In genomic region chr7:38207843-38208242, GRCh38 we compare ENCODE assay signal across 25 cellular contexts. TPM values are rescaled to one million over a fixed set of nuclear protein-coding genes. Genes with fewer than 3 reads are reported as not detected.
DNase-seq lines count a peak whose midpoint lies in the region; ATAC-seq, FAIRE-seq and TF ChIP-seq lines count a peak whose summit lies in the region.
"Had no signal": no experiment of that assay in that cellular context is flagged by ENCODE, and none has a peak within 500 bp of the region (broad histone marks: within the 10 kb centered on the region; RNA-seq: fewer than 3 reads in every experiment).

No MANE protein-coding gene starts in this region.

- H3K27me3 Mint-ChIP-seq in MCF 10A (ENCODE audit: insufficient read depth, unreplicated experiment) (no peaks in the 10 kb centered on the region), nephron progenitor cell (ENCODE audit: low read depth, poor library complexity) (no peaks in the 10 kb centered on the region)
- H3K27me3 Mint-ChIP-seq: CD4-positive, alpha-beta memory T cell; CD4-positive, CD25-positive, alpha-beta regulatory T cell had no signal

- H3K27ac Mint-ChIP-seq in MCF 10A (ENCODE audit: low read depth, unreplicated experiment) = peak overlapping the region; percentile 31
- H3K27ac Mint-ChIP-seq in nephron progenitor cell = peak overlapping the region; percentile 31
- H3K27ac Mint-ChIP-seq: CD4-positive, CD25-positive, alpha-beta regulatory T cell had no signal

- no peaks in the 10 kb centered on the region for H3K4me1 Mint-ChIP-seq in MCF 10A (ENCODE audit: insufficient read depth, unreplicated experiment)
- no peaks in the 10 kb centered on the region for H3K4me1 Mint-ChIP-seq in nephron progenitor cell
- H3K4me1 Mint-ChIP-seq: CD14-positive monocyte had no signal

- H3K4me1 ChIP-seq in breast epithelium = no peaks in the 10 kb centered on the region
- no peaks in the 10 kb centered on the region for H3K4me1 ChIP-seq in GM12878 (ENCODE audit: control insufficient read depth, insufficient read depth, low read length)
- H3K4me1 ChIP-seq: BLaER1 had no signal

- TF ChIP-seq CTCF in MCF 10A (IDR thresholded peaks at IDR 0.05; ENCODE audit: unreplicated experiment) = no peak
- no peak for TF ChIP-seq CTCF in breast epithelium (IDR thresholded peaks at IDR 0.05)
- TF ChIP-seq CTCF in GM12878 (IDR thresholded peaks at IDR 0.05 in 2 of 3, conservative IDR thresholded peaks at IDR 0.05 in 1 of 3; ENCODE audit: control insufficient read depth in 2 of 3, extremely low read depth in 1 of 3, insufficient read depth in 1 of 3, low read depth in 3 of 3, low read length in 3 of 3) = no peak
- no peak for TF ChIP-seq CTCF in nephron progenitor cell (IDR thresholded peaks at IDR 0.05)

- H3K27ac ChIP-seq in breast epithelium (no peak overlapping the region), GM12878 (ENCODE audit: control insufficient read depth, insufficient read depth) (no peak overlapping the region)
- H3K27ac ChIP-seq: BLaER1 had no signal

- RAD21 ChIA-PET in GM12878 (lab: Charles Lee; ENCODE audit: unreplicated experiment) = interaction anchor here (1.5 kb wide), 1 partner anchor 8 kb away, joined by 5 read pairs; no protein-coding TSS in a partner anchor

- H3K4me3 ChIP-seq in breast epithelium (no peak overlapping the region), GM12878 (no peak overlapping the region)
- H3K4me3 ChIP-seq: BLaER1 had no signal

- intact Hi-C loops in MCF 10A (cut with micrococcal nuclease) = no loop called here
- intact Hi-C loops in breast epithelium (cut with DNase I; ENCODE audit: low total_unique reads) = no loop called here
- intact Hi-C loops in GM12878 (cut with micrococcal nuclease; ENCODE audit: unreplicated experiment) = no loop called here

- ATAC-seq in GM12878 (no peak), GM19397 (IDR thresholded peaks at IDR 0.05; ENCODE audit: unreplicated experiment) (no peak)

- peaks cover 13% of the 10 kb centered on the region for H3K36me3 Mint-ChIP-seq in MCF 10A (ENCODE audit: insufficient read depth, unreplicated experiment)
- peaks cover 59% of the 10 kb centered on the region for H3K36me3 Mint-ChIP-seq in nephron progenitor cell (ENCODE audit: low read depth)

- H3K9me3 ChIP-seq in breast epithelium (no peaks in the 10 kb centered on the region), GM12878 (replicated peaks; ENCODE audit: control insufficient read depth, insufficient read depth, low read length) (no peaks in the 10 kb centered on the region)
- H3K9me3 ChIP-seq: BE2C, BLaER1 had no signal

- H4K20me1 ChIP-seq in GM12878 (ENCODE audit: control insufficient read depth, insufficient read depth) = no peaks in the 10 kb centered on the region

- no peaks in the 10 kb centered on the region for H3K9me3 Mint-ChIP-seq in MCF 10A (ENCODE audit: unreplicated experiment)
- peaks cover 13% of the 10 kb centered on the region for H3K9me3 Mint-ChIP-seq in nephron progenitor cell
- H3K9me3 Mint-ChIP-seq: CD4-positive, CD25-positive, alpha-beta regulatory T cell; CD8-positive, alpha-beta memory T cell had no signal

- H3K9ac ChIP-seq in GM12878 (ENCODE audit: control insufficient read depth, insufficient read depth, low read length) = no peak overlapping the region
- H3K9ac ChIP-seq: BLaER1 had no signal

- in situ Hi-C loops in GM12878 (cut with MboI) = loop anchor here (25.0 kb wide), 1 partner anchor 129 kb away; no protein-coding TSS in a partner anchor

- H2AFZ ChIP-seq in GM12878 (ENCODE audit: control insufficient read depth, low read depth, low read length) = no peak overlapping the region

- H3K79me2 ChIP-seq in GM12878 (ENCODE audit: control insufficient read depth, insufficient read depth, low read length) = no peaks in the 10 kb centered on the region; the same call in none of the 2 replicates

- TF ChIP-seq EP300 in GM12878 (IDR thresholded peaks at IDR 0.05; ENCODE audit: borderline replicate concordance in 1 of 2, control insufficient read depth in 1 of 2, low read depth in 2 of 2, low read length in 2 of 2) = no peak

- no peak for TF ChIP-seq POLR2A in breast epithelium (IDR thresholded peaks at IDR 0.05)
- no peak for TF ChIP-seq POLR2A in GM12878 (IDR thresholded peaks at IDR 0.05; ENCODE audit: low read depth, low read length)

- 94% methylated on average over 1 of the region's 1 CpG for WGBS in GM12878 (ENCODE audit: insufficient coverage, insufficient replicate concordance, low lambda C conversion rate, missing lambda C conversion rate)

- H3K4me3 Mint-ChIP-seq in MCF 10A (ENCODE audit: unreplicated experiment) = no peak overlapping the region
- no peak overlapping the region for H3K4me3 Mint-ChIP-seq in nephron progenitor cell
- H3K4me3 Mint-ChIP-seq: CD14-positive monocyte; CD4-positive, alpha-beta memory T cell; CD4-positive, CD25-positive, alpha-beta regulatory T cell; CD8-positive, alpha-beta memory T cell had no signal

- CTCF ChIA-PET in MCF 10A (lab: Yijun Ruan, JAX) (interaction anchor here (1.2 to 2.3 kb wide), 2 partner anchors 8 to 15 kb away, joined by 4 to 17 read pairs; no protein-coding TSS in a partner anchor), GM12878 (lab: Yijun Ruan, JAX) (interaction anchor here (0.7 to 2.3 kb wide), 6 partner anchors 8 to 291 kb away, joined by 3 to 18 read pairs (median 4); partner anchors contain the start of gene SFRP4)

- H3K27me3 ChIP-seq in breast epithelium (no peaks in the 10 kb centered on the region), GM12878 (replicated peaks in 1 of 2; ENCODE audit: control insufficient read depth in 2 of 2, insufficient read depth in 2 of 2, low read length in 1 of 2) (no peaks in the 10 kb centered on the region)
- H3K27me3 ChIP-seq: BE2C, BLaER1 had no signal

- DNase-seq in MCF 10A (ENCODE audit: unreplicated experiment) (no peak), breast epithelium (ENCODE audit: low spot score in 2 of 2) (no peak), GM12878 (ENCODE audit: low read depth, low spot score) (no peak), nephron progenitor cell (no peak), NCI-H1694 treated with DMSO at 0.1 percent for 48 hours (lab: John Stamatoyannopoulos, UW) (no peak)
- DNase-seq: 8988T; ACHN; BE2C; C1 segment of cervical spinal cord; CD4-positive, alpha-beta memory T cell; CD4-positive, CD25-positive, alpha-beta regulatory T cell; CD8-positive, alpha-beta memory T cell; COR-L47; DMS 273 treated with DMSO at 0.1 percent for 48 hours; DMS153; DMS53; DMS79; DND-41; EL; GDM1 had no signal

- no peak for TF ChIP-seq RAD21 in GM12878 (IDR thresholded peaks at IDR 0.05; ENCODE audit: insufficient read depth, low read depth, low read length)

- FAIRE-seq in GM12878 (lab: Jason Lieb, UNC) = no peak
- FAIRE-seq: A204.1, GM18507 had no signal

- H3K4me2 ChIP-seq in GM12878 (ENCODE audit: control insufficient read depth, insufficient read depth) = no peak overlapping the region
- H3K4me2 ChIP-seq: BLaER1 had no signal

- POLR2A ChIA-PET in MCF 10A (lab: Yijun Ruan, JAX) = no interaction called here
- POLR2A ChIA-PET in GM12878 (lab: Charles Lee) = no interaction called here

- SMC1A ChIA-PET in GM12878 (lab: Charles Lee; ENCODE audit: uncharacterized antibody, unreplicated experiment) = interaction anchor here (1.7 kb wide), 1 partner anchor 8 kb away, joined by 9 read pairs; no protein-coding TSS in a partner anchor

- no TSS peak for BruUV-seq in MCF 10A (replicated peaks; lab: Mats Ljungman, UMichigan)
- no TSS peak for BruUV-seq in GM12878 (replicated peaks; lab: Mats Ljungman, UMichigan)

- no peaks in the 10 kb centered on the region for H3K36me3 ChIP-seq in breast epithelium
- peaks cover 5 to 23% of the 10 kb centered on the region in 2 experiments for H3K36me3 ChIP-seq in GM12878 (ENCODE audit: control insufficient read depth in 2 of 2, insufficient read depth in 2 of 2, low read length in 1 of 2)
- H3K36me3 ChIP-seq: BE2C had no signal

RNA-seq across cellular contexts. Expression of gene STARD3NL, which starts 29.8 kb away (rescaled TPM):
- total RNA-seq in MCF 10A (2022) = 24.5 and 25.6 TPM in 2 replicates
- total RNA-seq in breast epithelium = 10 to 100 TPM; 36.8 to 42.9 (median 42.6) TPM
- 81.2 and 83.7 TPM in 2 replicates for total RNA-seq in GM12878 (2013; cell fraction: nucleolus; rRNA removed)
- 85.0 and 103 TPM in 2 replicates for total RNA-seq in GM12878 (2014; rRNA removed)
- total RNA-seq in GM12878 (2014; rRNA removed; fragmentation: Illumina TruSeq; extraction: Trizol) = 75.2 and 80.4 TPM in 2 replicates
- total RNA-seq in GM12878 (2021) = 62.9 and 66.1 TPM in 2 replicates
- 27.6 TPM for polyA plus RNA-seq in GM12878 (2011; ENCODE audit: low read depth)
- 133 and 173 TPM in 2 replicates for polyA plus RNA-seq in GM12878 (2011; rRNA removed)
- 61.8 and 66.8 TPM in 2 replicates for polyA plus RNA-seq in GM12878 (2011; cell fraction: cytosol; rRNA removed)
- polyA plus RNA-seq in GM12878 (2011; cell fraction: nucleus; rRNA removed) = 44.3 and 53.4 TPM in 2 replicates
- 35.5 and 48.1 TPM in 2 replicates for polyA plus RNA-seq in GM12878 (2012)
- polyA plus RNA-seq in GM12878 (2014; fragmentation: Illumina TruSeq; extraction: Trizol) = 80.1 and 91.5 TPM in 2 replicates
- polyA plus RNA-seq in GM12878 (2014; fragmentation: Nextera tagmentation; extraction: Ambion mirVana) = 100 to 1,000 TPM in 1 of 2 experiments, 10 to 100 TPM in 1; 76.4 to 101 TPM
- 71.3 and 86.3 TPM in 2 replicates for polyA plus RNA-seq in GM12878 (2014; rRNA removed)
- 100 to 1,000 TPM; 120 to 128 TPM for polyA plus RNA-seq in GM12878 (2016; fragmentation: Nextera tagmentation; extraction: Ambion mirVana)
- polyA minus RNA-seq in GM12878 (2011; rRNA and poly(A)+ RNA removed) = 50.3 and 64.1 TPM in 2 replicates
- polyA minus RNA-seq in GM12878 (2011; cell fraction: cytosol; rRNA and poly(A)+ RNA removed) = 14.7 and 17.2 TPM in 2 replicates
- polyA minus RNA-seq in GM12878 (2011; cell fraction: nucleus; rRNA and poly(A)+ RNA removed) = 31.4 and 42.0 TPM in 2 replicates
